Comparison of ENCODE assay signal across 1 cellular context in genomic region chr9:81380504-81380903, GRCh38.
TF ChIP-seq lines count a peak whose summit lies in the region.

No MANE protein-coding gene starts in this region.

TF ChIP-seq in HepG2, 621 proteins besides CTCF, POLR2A, EP300 and RAD21 (continued from another document):
- TF ChIP-seq ZNF687 (CRISPR knock-in tag; IDR thresholded peaks at IDR 0.05) (no peak), ZNF143 (CRISPR knock-in tag; IDR thresholded peaks at IDR 0.05) (no peak), ATAD3A (CRISPR knock-in tag; IDR thresholded peaks at IDR 0.05) (no peak), GMEB1 (CRISPR knock-in tag; IDR thresholded peaks at IDR 0.05; ENCODE audit: borderline replicate concordance) (no peak), MLX (CRISPR knock-in tag; IDR thresholded peaks at IDR 0.05) (no peak)
TF ChIP-seq in HepG2: peak in this region for 0.
